In genomic region chr10:58335306-58336005, GRCh38 we compare ENCODE assay signal across 8 cellular contexts. TPM values are rescaled to one million over a fixed set of nuclear protein-coding genes. Genes with fewer than 3 reads are reported as not detected.
DNase-seq lines count a peak whose midpoint lies in the region; ATAC-seq and TF ChIP-seq lines count a peak whose summit lies in the region.

No MANE protein-coding gene starts in this region.

- H3K27ac ChIP-seq in right cardiac atrium (ENCODE audit: low read length) (peak overlapping the region; percentile 93), prostate gland (peak overlapping the region; percentile 76 to 83)

- H3K4me1 ChIP-seq in right cardiac atrium (ENCODE audit: control insufficient read depth, insufficient read depth, low read length) (no peaks in the 10 kb centered on the region), prostate gland (replicated peaks) (no peaks in the 10 kb centered on the region)

- no peaks in the 10 kb centered on the region for H3K27me3 ChIP-seq in right cardiac atrium (ENCODE audit: control insufficient read depth, insufficient read depth)
- H3K27me3 ChIP-seq in prostate gland (replicated peaks; ENCODE audit: insufficient read depth) = no peaks in the 10 kb centered on the region

- TF ChIP-seq CTCF in prostate gland (IDR thresholded peaks at IDR 0.05) = no peak

- 2% methylated on average over 37 of the region's 37 CpGs for WGBS in right cardiac atrium
- 3% methylated on average over 29 of the region's 37 CpGs for WGBS in prostate gland

- H3K4me3 ChIP-seq in right cardiac atrium (ENCODE audit: low read length) (peak overlapping the region; percentile 85), prostate gland (peak overlapping the region; percentile 85 to 92)

- no peaks in the 10 kb centered on the region for H3K36me3 ChIP-seq in prostate gland

- DNase-seq in activated CD4-positive, alpha-beta T cell treated with anti-CD3 and anti-CD28 coated beads for 24 hours (ENCODE audit: low read depth in 2 of 2) = peak; percentile 1 to 7
- DNase-seq in activated CD4-positive, alpha-beta T cell treated with anti-CD3 and anti-CD28 coated beads for 1 hour = no peak
- DNase-seq in NCI-H526 treated with DMSO at 0.1 percent for 48 hours (lab: John Stamatoyannopoulos, UW) (peak; percentile 4), amniotic epithelial cell (ENCODE audit: low read depth) (peak; percentile 45), right cardiac atrium (peak; percentile 32 to 67 (median 64)), prostate gland (ENCODE audit: low spot score) (peak; percentile 5), NCI-H446 (lab: John Stamatoyannopoulos, UW) (no peak)

- no peak for TF ChIP-seq POLR2A in prostate gland (IDR thresholded peaks at IDR 0.05)

- intact Hi-C loops in right cardiac atrium (cut with DNase I) = loop anchor here in 2 of 4 donors (2.0 to 5.0 kb wide), 2 partner anchors 49 to 52 kb away; partner anchors contain the start of gene TFAM (in 2 of the 2)
- intact Hi-C loops in prostate gland (cut with DNase I) = loop anchor here (10.0 kb wide), 1 partner anchor 49 kb away; the partner anchor contains the start of gene TFAM

- ATAC-seq in HG02759 (IDR thresholded peaks at IDR 0.05; ENCODE audit: unreplicated experiment) (peak; percentile 47), right cardiac atrium (peak; percentile 72 to 75)

- H3K9me3 ChIP-seq in right cardiac atrium (ENCODE audit: control insufficient read depth, low read length) (no peaks in the 10 kb centered on the region), prostate gland (no peaks in the 10 kb centered on the region)

RNA-seq across cellular contexts. Expression of gene UBE2D1, which starts 0.7 kb away (rescaled TPM):
- total RNA-seq in right cardiac atrium = 10 to 100 TPM; 28.0 to 40.3 (median 33.1) TPM
- polyA plus RNA-seq in right cardiac atrium = 37.0 TPM
- 10 to 100 TPM in 1 of 2 donors, 1 to 10 TPM in 1; 9.8 to 11.4 TPM for total RNA-seq in prostate gland

RNA-seq across cellular contexts. Expression of gene TFAM, which starts 49.8 kb away (rescaled TPM):
- 10 to 100 TPM; 26.6 to 34.0 (median 30.0) TPM for total RNA-seq in right cardiac atrium
- 11.1 TPM for polyA plus RNA-seq in right cardiac atrium
- 10 to 100 TPM; 21.0 to 24.4 TPM for total RNA-seq in prostate gland

Comparison
In these comparisons a context has a peak if more than half of its experiments do, and no peak if none do; other contexts are left out.
1. DNase-seq: peak in activated CD4-positive, alpha-beta T cell treated with anti-CD3 and anti-CD28 coated beads for 24 hours (2 of 2), NCI-H526 treated with DMSO at 0.1 percent for 48 hours (single experiment), amniotic epithelial cell (single experiment), right cardiac atrium (3 of 3) and prostate gland (single experiment); none in activated CD4-positive, alpha-beta T cell treated with anti-CD3 and anti-CD28 coated beads for 1 hour (single experiment) and NCI-H446 (0 of 2).